In the genomic region with DNA sequence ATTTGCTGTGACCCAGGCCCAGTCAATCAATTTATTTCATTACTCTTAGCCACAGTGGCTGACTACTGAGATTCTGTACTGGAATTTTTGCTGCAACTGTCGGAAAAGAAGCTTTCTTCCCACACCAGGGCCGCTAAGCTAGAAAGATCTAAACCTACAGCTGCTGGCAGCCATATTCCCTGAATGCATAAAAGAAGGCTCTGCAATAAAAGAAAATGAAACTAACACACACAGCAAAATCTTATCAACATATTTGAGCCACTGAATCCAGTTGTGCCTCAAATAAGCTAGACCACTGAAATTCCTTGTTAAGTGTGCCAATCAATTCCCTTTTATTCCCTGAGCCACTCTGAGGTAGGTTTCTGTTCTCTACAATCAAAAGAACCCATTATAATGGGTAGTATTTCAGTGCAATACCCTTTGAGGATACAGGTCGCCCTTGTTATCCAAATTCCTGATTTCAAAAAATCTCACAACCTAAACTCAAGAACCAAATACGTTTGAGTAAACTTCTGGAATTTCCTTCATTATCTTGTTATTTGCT, we compare ENCODE assay signal across 2 cellular contexts.
TF ChIP-seq lines count a peak whose summit lies in the region.

No MANE protein-coding gene starts in this region.

TF ChIP-seq in SK-N-SH, 30 proteins besides CTCF, POLR2A, EP300 and RAD21 (continued from another document):
- TF ChIP-seq, protein P1, sequence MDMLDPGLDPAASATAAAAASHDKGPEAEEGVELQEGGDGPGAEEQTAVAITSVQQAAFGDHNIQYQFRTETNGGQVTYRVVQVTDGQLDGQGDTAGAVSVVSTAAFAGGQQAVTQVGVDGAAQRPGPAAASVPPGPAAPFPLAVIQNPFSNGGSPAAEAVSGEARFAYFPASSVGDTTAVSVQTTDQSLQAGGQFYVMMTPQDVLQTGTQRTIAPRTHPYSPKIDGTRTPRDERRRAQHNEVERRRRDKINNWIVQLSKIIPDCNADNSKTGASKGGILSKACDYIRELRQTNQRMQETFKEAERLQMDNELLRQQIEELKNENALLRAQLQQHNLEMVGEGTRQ (IDR thresholded peaks at IDR 0.05; ENCODE audit: borderline replicate concordance, low read depth, low read length) = no peak
- no peak for TF ChIP-seq FOXJ3 (CRISPR knock-in tag; IDR thresholded peaks at IDR 0.05)

TF ChIP-seq in SK-N-SH treated with all-trans-retinoic acid at 6 μM for 48 hours, 23 proteins besides CTCF, POLR2A, EP300 and RAD21 (continued from another document):
- TF ChIP-seq ZNF70 (CRISPR knock-in tag; IDR thresholded peaks at IDR 0.05) = no peak
- TF ChIP-seq ESRRG (CRISPR knock-in tag; IDR thresholded peaks at IDR 0.05) = no peak
- no peak for TF ChIP-seq TCF4 (CRISPR knock-in tag; IDR thresholded peaks at IDR 0.05; ENCODE audit: borderline replicate concordance)
- no peak for TF ChIP-seq ZFP3 (CRISPR knock-in tag; IDR thresholded peaks at IDR 0.05)
- no peak for TF ChIP-seq PPARA (CRISPR knock-in tag; IDR thresholded peaks at IDR 0.05; ENCODE audit: borderline replicate concordance)
- TF ChIP-seq ZNF8 (CRISPR knock-in tag; IDR thresholded peaks at IDR 0.05) = no peak
- TF ChIP-seq SNAI2 (CRISPR knock-in tag; IDR thresholded peaks at IDR 0.05) = no peak
- no peak for TF ChIP-seq ARNTL (CRISPR knock-in tag; IDR thresholded peaks at IDR 0.05; ENCODE audit: borderline replicate concordance, low read depth)
- TF ChIP-seq ZC3H10 (CRISPR knock-in tag; IDR thresholded peaks at IDR 0.05) = no peak
- TF ChIP-seq CSDC2 (CRISPR knock-in tag; IDR thresholded peaks at IDR 0.05) = no peak
- no peak for TF ChIP-seq ISL1 (CRISPR knock-in tag; IDR thresholded peaks at IDR 0.05)
- no peak for TF ChIP-seq TOX (CRISPR knock-in tag; IDR thresholded peaks at IDR 0.05; ENCODE audit: borderline replicate concordance)
- TF ChIP-seq ZFP30 (CRISPR knock-in tag; IDR thresholded peaks at IDR 0.05) = no peak
- TF ChIP-seq, protein P2, sequence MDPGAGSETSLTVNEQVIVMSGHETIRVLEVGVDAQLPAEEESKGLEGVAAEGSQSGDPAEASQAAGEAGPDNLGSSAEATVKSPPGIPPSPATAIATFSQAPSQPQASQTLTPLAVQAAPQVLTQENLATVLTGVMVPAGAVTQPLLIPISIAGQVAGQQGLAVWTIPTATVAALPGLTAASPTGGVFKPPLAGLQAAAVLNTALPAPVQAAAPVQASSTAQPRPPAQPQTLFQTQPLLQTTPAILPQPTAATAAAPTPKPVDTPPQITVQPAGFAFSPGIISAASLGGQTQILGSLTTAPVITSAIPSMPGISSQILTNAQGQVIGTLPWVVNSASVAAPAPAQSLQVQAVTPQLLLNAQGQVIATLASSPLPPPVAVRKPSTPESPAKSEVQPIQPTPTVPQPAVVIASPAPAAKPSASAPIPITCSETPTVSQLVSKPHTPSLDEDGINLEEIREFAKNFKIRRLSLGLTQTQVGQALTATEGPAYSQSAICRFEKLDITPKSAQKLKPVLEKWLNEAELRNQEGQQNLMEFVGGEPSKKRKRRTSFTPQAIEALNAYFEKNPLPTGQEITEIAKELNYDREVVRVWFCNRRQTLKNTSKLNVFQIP (CRISPR knock-in tag; IDR thresholded peaks at IDR 0.05; ENCODE audit: borderline replicate concordance, low read depth) = no peak
- TF ChIP-seq ZNF565 (CRISPR knock-in tag; conservative IDR thresholded peaks at IDR 0.05; ENCODE audit: low read depth) = no peak
- TF ChIP-seq, protein P3, sequence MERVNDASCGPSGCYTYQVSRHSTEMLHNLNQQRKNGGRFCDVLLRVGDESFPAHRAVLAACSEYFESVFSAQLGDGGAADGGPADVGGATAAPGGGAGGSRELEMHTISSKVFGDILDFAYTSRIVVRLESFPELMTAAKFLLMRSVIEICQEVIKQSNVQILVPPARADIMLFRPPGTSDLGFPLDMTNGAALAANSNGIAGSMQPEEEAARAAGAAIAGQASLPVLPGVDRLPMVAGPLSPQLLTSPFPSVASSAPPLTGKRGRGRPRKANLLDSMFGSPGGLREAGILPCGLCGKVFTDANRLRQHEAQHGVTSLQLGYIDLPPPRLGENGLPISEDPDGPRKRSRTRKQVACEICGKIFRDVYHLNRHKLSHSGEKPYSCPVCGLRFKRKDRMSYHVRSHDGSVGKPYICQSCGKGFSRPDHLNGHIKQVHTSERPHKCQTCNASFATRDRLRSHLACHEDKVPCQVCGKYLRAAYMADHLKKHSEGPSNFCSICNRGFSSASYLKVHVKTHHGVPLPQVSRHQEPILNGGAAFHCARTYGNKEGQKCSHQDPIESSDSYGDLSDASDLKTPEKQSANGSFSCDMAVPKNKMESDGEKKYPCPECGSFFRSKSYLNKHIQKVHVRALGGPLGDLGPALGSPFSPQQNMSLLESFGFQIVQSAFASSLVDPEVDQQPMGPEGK (CRISPR knock-in tag; IDR thresholded peaks at IDR 0.05; ENCODE audit: borderline replicate concordance) = no peak
